20 cellular contexts compared by ENCODE assay signal in the genomic region with DNA sequence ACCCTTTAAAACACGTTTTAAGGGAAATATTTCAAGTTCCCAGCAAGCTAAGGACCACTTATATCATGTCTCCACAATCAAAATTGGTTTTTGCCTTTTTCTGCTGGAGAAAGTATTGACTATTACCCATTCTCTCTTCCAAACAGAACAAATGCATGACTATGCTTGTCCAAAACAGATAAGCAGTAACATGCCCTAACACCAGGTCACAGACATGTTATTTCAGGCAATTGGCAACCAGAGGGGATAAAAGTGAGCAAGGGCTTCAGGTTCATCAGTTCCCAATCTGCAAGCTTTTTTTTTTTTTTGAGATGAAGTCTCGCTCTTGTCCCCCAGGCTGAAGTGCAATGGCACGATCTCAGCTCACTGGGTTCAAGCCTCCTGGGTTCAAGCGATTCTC. TPM values are rescaled to one million over a fixed set of nuclear protein-coding genes. Genes with fewer than 3 reads are reported as not detected.
DNase-seq lines count a peak whose midpoint lies in the region; ATAC-seq, FAIRE-seq and TF ChIP-seq lines count a peak whose summit lies in the region.
"Had no signal": no experiment of that assay in that cellular context is flagged by ENCODE, and none has a peak within 500 bp of the region (broad histone marks: within the 10 kb centered on the region; RNA-seq: fewer than 3 reads in every experiment).

No MANE protein-coding gene starts in this region.

- no peak for TF ChIP-seq RAD21 in K562 (CRISPR knock-in tag; conservative IDR thresholded peaks at IDR 0.05 in 1 of 2, IDR thresholded peaks at IDR 0.05 in 1 of 2)

- H3K79me2 ChIP-seq in K562 (ENCODE audit: control insufficient read depth, insufficient read depth, low read length) (peaks cover 93% of the 10 kb centered on the region), keratinocyte (ENCODE audit: control insufficient read depth, insufficient read depth, low read length) (peaks cover 87% of the 10 kb centered on the region)

- no TSS peak for BruUV-seq in K562 (replicated peaks; lab: Mats Ljungman, UMichigan)

- H3K27ac ChIP-seq in RWPE1, result peak overlapping the region; percentile 88
- H3K27ac ChIP-seq in K562 (ENCODE audit: extremely low read depth, low read depth, low read length), result no peak overlapping the region
- H3K27ac ChIP-seq in epithelial cell of prostate, result peak overlapping the region; percentile 43
- peak overlapping the region; percentile 51 for H3K27ac ChIP-seq in keratinocyte (ENCODE audit: control insufficient read depth, insufficient read depth, low read length)
- H3K27ac ChIP-seq in caudate nucleus (ENCODE audit: low read depth, low read length), result no peak overlapping the region
- H3K27ac ChIP-seq: A549, C4-2B had no signal

- no peaks in the 10 kb centered on the region for H3K27me3 ChIP-seq in K562 (ENCODE audit: control insufficient read depth in 2 of 2, insufficient read depth in 2 of 2, low read length in 2 of 2)
- no peaks in the 10 kb centered on the region for H3K27me3 ChIP-seq in keratinocyte (ENCODE audit: control insufficient read depth, extremely low read depth, insufficient read depth, low read length)
- H3K27me3 ChIP-seq: BE2C had no signal

- FAIRE-seq in K562 (lab: Jason Lieb, UNC) (no peak), keratinocyte (lab: Jason Lieb, UNC) (peak; percentile 85)
- FAIRE-seq: A549, D721Med, GM12892, HepG2, HTR-8/SVneo had no signal

- CTCF ChIA-PET in RWPE1 (lab: Yijun Ruan, JAX), result no interaction called here
- CTCF ChIA-PET in K562 (lab: Yijun Ruan, JAX; ENCODE audit: low intra/inter-chr PET ratio), result no interaction called here
- CTCF ChIA-PET in activated CD8-positive, alpha-beta memory T cell treated with anti-CD3 and anti-CD28 coated beads, Interleukin-2, amount 10 ng/mL, durations not matched to agents 7 days and 5 days (lab: Charles Lee), result interaction anchor here (0.7 to 1.1 kb wide), 2 partner anchors 63 to 569 kb away, joined by 3 to 4 read pairs; no protein-coding TSS in a partner anchor

- no peaks in the 10 kb centered on the region; a peak in 1 of 5 replicates for H3K4me1 ChIP-seq in K562 (replicated peaks in 1 of 2; ENCODE audit: control insufficient read depth in 2 of 2, insufficient read depth in 2 of 2, low read length in 2 of 2)
- peaks cover 25% of the 10 kb centered on the region for H3K4me1 ChIP-seq in keratinocyte (ENCODE audit: control insufficient read depth, extremely low read depth, insufficient read depth, low read length)
- H3K4me1 ChIP-seq: A549, BE2C had no signal

- DNase-seq in RWPE1 (ENCODE audit: low spot score) (peak; percentile 45), K562 (ENCODE audit: extremely low read depth in 1 of 4, low spot score in 3 of 4) (no peak), epithelial cell of prostate (ENCODE audit: low read depth, low spot score) (no peak), keratinocyte (ENCODE audit: low read depth, low spot score) (no peak), caudate nucleus (lab: John Stamatoyannopoulos, UW) (no peak), CD1c-positive myeloid dendritic cell (ENCODE audit: extremely low spot score) (no peak)
- no peak for DNase-seq in activated CD8-positive, alpha-beta memory T cell treated with anti-CD3 and anti-CD28 coated beads, Interleukin-2, amount 10 ng/mL, durations not matched to agents 7 days and 5 days
- DNase-seq: BE2C; CD8-positive, alpha-beta T cell; COR-L47; DND-41; GDM1; H7 had no signal

- H4K20me1 ChIP-seq in K562 (replicated peaks; ENCODE audit: control insufficient read depth, insufficient read depth, low read length) (0 out of 2 replicates have a peak, but pooled peaks cover 3% of the 10 kb centered on the region), keratinocyte (ENCODE audit: control insufficient read depth, extremely low read depth, insufficient read depth, low read length) (no peaks in the 10 kb centered on the region)

- POLR2A ChIA-PET in RWPE1 (lab: Yijun Ruan, JAX; ENCODE audit: low non-redundant PET), result no interaction called here
- POLR2A ChIA-PET in K562 (lab: Yijun Ruan, JAX), result interaction anchor here (0.6 to 1.4 kb wide), 3 partner anchors 21 to 44 kb away, joined by 3 to 5 read pairs (median 3); a partner anchor contains a TSS

- dilution Hi-C loops in keratinocyte (cut with MboI; ENCODE audit: extremely low pct_ligation_motif_present, low sequenced_read_pairs), result no loop called here

- no peaks in the 10 kb centered on the region for H3K27me3 Mint-ChIP-seq in activated CD8-positive, alpha-beta memory T cell treated with anti-CD3 and anti-CD28 coated beads, Interleukin-2, amount 10 ng/mL, durations not matched to agents 7 days and 5 days

- H3K36me3 ChIP-seq in K562 (ENCODE audit: control insufficient read depth, insufficient read depth, low read length) (peaks cover 27% of the 10 kb centered on the region), keratinocyte (ENCODE audit: control insufficient read depth in 2 of 2, extremely low read depth in 1 of 2, insufficient read depth in 2 of 2, low read length in 2 of 2) (peaks cover 2% of the 10 kb centered on the region in 2 experiments)

- no peak overlapping the region for H3K4me3 Mint-ChIP-seq in activated CD8-positive, alpha-beta memory T cell treated with anti-CD3 and anti-CD28 coated beads, Interleukin-2, amount 10 ng/mL, durations not matched to agents 7 days and 5 days
- H3K4me3 Mint-ChIP-seq: CD8-positive, alpha-beta T cell; GM23338 had no signal

- no peak for TF ChIP-seq EP300 in K562 (IDR thresholded peaks at IDR 0.05; ENCODE audit: low read length)

- 75% methylated on average over 4 of the region's 4 CpGs for WGBS in K562 (ENCODE audit: insufficient coverage, low coverage, missing lambda C conversion rate)

- TF ChIP-seq CTCF in RWPE1 (conservative IDR thresholded peaks at IDR 0.05; ENCODE audit: low read depth) (no peak), K562 (IDR thresholded peaks at IDR 0.05 in 2 of 3, conservative IDR thresholded peaks at IDR 0.05 in 1 of 3; ENCODE audit: insufficient read depth in 2 of 3, low read depth in 1 of 3, low read length in 3 of 3) (no peak), keratinocyte (optimal IDR thresholded peaks at IDR 0.05 in 1 of 3, IDR thresholded peaks at IDR 0.05 in 1 of 3, conservative IDR thresholded peaks at IDR 0.05 in 1 of 3; ENCODE audit: extremely low read depth in 1 of 3, insufficient read depth in 2 of 3, low read length in 3 of 3) (no peak)

- intact Hi-C loops in K562 (cut with micrococcal nuclease), result no loop called here

- H3K9me3 Mint-ChIP-seq in activated CD8-positive, alpha-beta memory T cell treated with anti-CD3 and anti-CD28 coated beads, Interleukin-2, amount 10 ng/mL, durations not matched to agents 7 days and 5 days (ENCODE audit: low read depth), result no peaks in the 10 kb centered on the region
- H3K9me3 Mint-ChIP-seq: CD8-positive, alpha-beta T cell; GM23338 had no signal

- H3K36me3 Mint-ChIP-seq in activated CD8-positive, alpha-beta memory T cell treated with anti-CD3 and anti-CD28 coated beads, Interleukin-2, amount 10 ng/mL, durations not matched to agents 7 days and 5 days, result peaks cover 20% of the 10 kb centered on the region

- H2AFZ ChIP-seq in K562 (ENCODE audit: low read depth, low read length) (no peak overlapping the region), keratinocyte (ENCODE audit: control insufficient read depth, low read length) (peak overlapping the region; percentile 53)
- H2AFZ ChIP-seq: GM23338 had no signal

- H3K9ac ChIP-seq in K562 (ENCODE audit: insufficient read depth in 1 of 2, low read depth in 2 of 2, low read length in 2 of 2), result no peak overlapping the region
- H3K9ac ChIP-seq in keratinocyte (ENCODE audit: control insufficient read depth, extremely low read depth, insufficient read depth, low read length), result no peak overlapping the region

- H3K4me3 ChIP-seq in K562 (no peak overlapping the region), keratinocyte (ENCODE audit: control insufficient read depth in 2 of 3, extremely low read depth in 1 of 3, insufficient read depth in 2 of 3, low read depth in 1 of 3, low read length in 3 of 3) (peak overlapping the region in 2 of 3 experiments; percentile 48 to 60)
- H3K4me3 ChIP-seq: A549, GM23338 had no signal

- no peak for TF ChIP-seq POLR2A in K562 (conservative IDR thresholded peaks at IDR 0.05)

- H3K9me3 ChIP-seq in K562 (replicated peaks; ENCODE audit: control insufficient read depth, insufficient read depth, low read depth, low read length) (no peaks in the 10 kb centered on the region), keratinocyte (ENCODE audit: control insufficient read depth, low read depth, low read length) (no peaks in the 10 kb centered on the region)
- H3K9me3 ChIP-seq: A549, BE2C had no signal

- peaks cover 4% of the 10 kb centered on the region for H3K4me1 Mint-ChIP-seq in activated CD8-positive, alpha-beta memory T cell treated with anti-CD3 and anti-CD28 coated beads, Interleukin-2, amount 10 ng/mL, durations not matched to agents 7 days and 5 days
- H3K4me1 Mint-ChIP-seq: GM23338 had no signal

- peak; percentile 52 for ATAC-seq in K562
- no peak for ATAC-seq in activated CD8-positive, alpha-beta memory T cell treated with anti-CD3 and anti-CD28 coated beads, Interleukin-2, amount 10 ng/mL, durations not matched to agents 7 days and 5 days
- ATAC-seq: A549; CD8-positive, alpha-beta T cell; GM23338; HepG2 had no signal

- H3K9me1 ChIP-seq in K562 (ENCODE audit: control insufficient read depth, insufficient read depth, low read length) (no peaks in the 10 kb centered on the region), keratinocyte (ENCODE audit: control insufficient read depth, extremely low read depth, insufficient read depth, low read length) (no peaks in the 10 kb centered on the region)

- H3K4me2 ChIP-seq in K562 (ENCODE audit: insufficient read depth, low read length) (no peak overlapping the region), keratinocyte (ENCODE audit: control insufficient read depth, extremely low read depth, insufficient read depth, low read depth, low read length) (peak overlapping the region; percentile 90)
- H3K4me2 ChIP-seq: A549, GM23338 had no signal

- no peak overlapping the region for H3K27ac Mint-ChIP-seq in activated CD8-positive, alpha-beta memory T cell treated with anti-CD3 and anti-CD28 coated beads, Interleukin-2, amount 10 ng/mL, durations not matched to agents 7 days and 5 days
- H3K27ac Mint-ChIP-seq: CD8-positive, alpha-beta T cell; GM23338 had no signal

- in situ Hi-C loops in K562 (cut with MboI), result no loop called here

RNA-seq across cellular contexts. Expression of a gene that starts 15.0 kb away (rescaled TPM):
- total RNA-seq in K562 (2011; cell fraction: chromatin; rRNA removed; ENCODE audit: low replicate concordance), result 12.0 and 35.9 TPM in 2 replicates
- total RNA-seq in K562 (2011; cell fraction: nucleolus; rRNA removed), result 13.8 and 18.0 TPM in 2 replicates
- total RNA-seq in K562 (2011; cell fraction: nucleoplasm; rRNA removed), result 27.6 and 40.7 TPM in 2 replicates
- total RNA-seq in K562 (2014; rRNA removed), result 101 and 156 TPM in 2 replicates
- 133 and 167 TPM in 2 replicates for total RNA-seq in K562 (2014; rRNA removed; fragmentation: Illumina TruSeq; extraction: Trizol)
- 151 and 159 TPM in 2 replicates for total RNA-seq in K562 (2015; rRNA removed; fragmentation: Illumina TruSeq; extraction: Trizol)
- 74.5 and 78.4 TPM in 2 replicates for total RNA-seq in K562 (2021)
- 39.2 and 58.1 TPM in 2 replicates for polyA plus RNA-seq in K562 (2011; rRNA removed)
- polyA plus RNA-seq in K562 (2011; cell fraction: cytosol; rRNA removed), result 9.4 and 22.2 TPM in 2 replicates
- 6.1 and 9.9 TPM in 2 replicates for polyA plus RNA-seq in K562 (2011; cell fraction: nucleus; rRNA removed)
- 70.4 and 189 TPM in 2 replicates for polyA plus RNA-seq in K562 (2012)
- 140 and 183 TPM in 2 replicates for polyA plus RNA-seq in K562 (2014; fragmentation: Illumina TruSeq; extraction: Trizol)
- polyA plus RNA-seq in K562 (2014; fragmentation: Nextera tagmentation; extraction: Ambion mirVana), result 10 to 100 TPM; 93.5 to 96.9 TPM
- polyA plus RNA-seq in K562 (2014; rRNA removed), result 140 and 158 TPM in 2 replicates
- polyA minus RNA-seq in K562 (2011; rRNA and poly(A)+ RNA removed), result 51.4 and 53.3 TPM in 2 replicates
- polyA minus RNA-seq in K562 (2011; cell fraction: cytosol; rRNA and poly(A)+ RNA removed), result 16.7 and 24.4 TPM in 2 replicates
- polyA minus RNA-seq in K562 (2011; cell fraction: nucleus; rRNA and poly(A)+ RNA removed), result 13.9 and 18.7 TPM in 2 replicates
- 18.4 to 52.8 TPM (median 37.1 TPM) in 3 replicates for polyA plus RNA-seq in keratinocyte
- 33.5 TPM for polyA plus RNA-seq in keratinocyte (2011; ENCODE audit: low read depth)
- polyA plus RNA-seq in keratinocyte (2011; cell fraction: cytosol; rRNA removed), result 28.7 and 39.2 TPM in 2 replicates
- polyA plus RNA-seq in keratinocyte (2011; cell fraction: nucleus; rRNA removed), result 7.6 and 10.1 TPM in 2 replicates
- 21.1 and 87.4 TPM in 2 replicates for polyA plus RNA-seq in keratinocyte (2012; ENCODE audit: low replicate concordance)
- 7.3 to 23.7 TPM (median 7.8 TPM) in 3 replicates for polyA minus RNA-seq in keratinocyte
- 8.4 TPM for polyA minus RNA-seq in keratinocyte (2011; cell fraction: cytosol; rRNA and poly(A)+ RNA removed)
- 2.1 and 7.4 TPM in 2 replicates for polyA minus RNA-seq in keratinocyte (2011; cell fraction: nucleus; rRNA and poly(A)+ RNA removed)
- total RNA-seq in activated CD8-positive, alpha-beta memory T cell treated with anti-CD3 and anti-CD28 coated beads, Interleukin-2, amount 10 ng/mL, durations not matched to agents 7 days and 5 days, result 10 to 100 TPM; 77.8 to 78.0 TPM

RNA-seq across cellular contexts. Expression of a gene that starts 15.6 kb away (rescaled TPM):
- total RNA-seq in K562 (2011; cell fraction: chromatin; rRNA removed; ENCODE audit: low replicate concordance), result 18.4 and 33.2 TPM in 2 replicates
- total RNA-seq in K562 (2011; cell fraction: nucleolus; rRNA removed), result 11.7 and 13.4 TPM in 2 replicates
- 17.7 and 21.2 TPM in 2 replicates for total RNA-seq in K562 (2011; cell fraction: nucleoplasm; rRNA removed)
- total RNA-seq in K562 (2014; rRNA removed), result 13.3 and 15.4 TPM in 2 replicates
- 55.1 and 61.7 TPM in 2 replicates for total RNA-seq in K562 (2014; rRNA removed; fragmentation: Illumina TruSeq; extraction: Trizol)
- total RNA-seq in K562 (2015; rRNA removed; fragmentation: Illumina TruSeq; extraction: Trizol), result 45.0 and 50.3 TPM in 2 replicates
- 41.5 and 46.4 TPM in 2 replicates for total RNA-seq in K562 (2021)
- 61.2 and 72.4 TPM in 2 replicates for polyA plus RNA-seq in K562 (2011; rRNA removed)
- polyA plus RNA-seq in K562 (2011; cell fraction: cytosol; rRNA removed), result 30.0 and 47.7 TPM in 2 replicates
- polyA plus RNA-seq in K562 (2011; cell fraction: nucleus; rRNA removed), result 7.0 and 7.7 TPM in 2 replicates
- polyA plus RNA-seq in K562 (2012), result 38.8 and 66.0 TPM in 2 replicates
- 68.6 and 75.2 TPM in 2 replicates for polyA plus RNA-seq in K562 (2014; fragmentation: Illumina TruSeq; extraction: Trizol)
- polyA plus RNA-seq in K562 (2014; fragmentation: Nextera tagmentation; extraction: Ambion mirVana), result 10 to 100 TPM; 28.8 to 34.7 TPM
- polyA plus RNA-seq in K562 (2014; rRNA removed), result 32.7 and 44.3 TPM in 2 replicates
- 75.4 and 80.7 TPM in 2 replicates for polyA minus RNA-seq in K562 (2011; rRNA and poly(A)+ RNA removed)
- polyA minus RNA-seq in K562 (2011; cell fraction: cytosol; rRNA and poly(A)+ RNA removed), result 30.8 and 35.4 TPM in 2 replicates
- polyA minus RNA-seq in K562 (2011; cell fraction: nucleus; rRNA and poly(A)+ RNA removed), result 5.0 and 11.6 TPM in 2 replicates
- 15.2 to 48.6 TPM (median 40.1 TPM) in 3 replicates for polyA plus RNA-seq in keratinocyte
- 1.7 TPM for polyA plus RNA-seq in keratinocyte (2011; ENCODE audit: low read depth)
- polyA plus RNA-seq in keratinocyte (2011; cell fraction: cytosol; rRNA removed), result 17.3 and 22.3 TPM in 2 replicates
- 8.6 and 10.0 TPM in 2 replicates for polyA plus RNA-seq in keratinocyte (2011; cell fraction: nucleus; rRNA removed)
- polyA plus RNA-seq in keratinocyte (2012; ENCODE audit: low replicate concordance), result 0.63 and 44.4 TPM in 2 replicates
- polyA minus RNA-seq in keratinocyte, result 17.8 to 38.3 TPM (median 26.6 TPM) in 3 replicates
- 11.5 TPM for polyA minus RNA-seq in keratinocyte (2011; cell fraction: cytosol; rRNA and poly(A)+ RNA removed)
- polyA minus RNA-seq in keratinocyte (2011; cell fraction: nucleus; rRNA and poly(A)+ RNA removed), result 5.2 and 6.7 TPM in 2 replicates
- total RNA-seq in activated CD8-positive, alpha-beta memory T cell treated with anti-CD3 and anti-CD28 coated beads, Interleukin-2, amount 10 ng/mL, durations not matched to agents 7 days and 5 days, result 10 to 100 TPM; 65.4 to 69.8 TPM

RNA-seq across cellular contexts. Expression of a gene that starts 33.3 kb away (rescaled TPM):
- total RNA-seq in K562 (2011; cell fraction: chromatin; rRNA removed; ENCODE audit: low replicate concordance), result 83.1 and 102 TPM in 2 replicates
- 31.0 and 48.2 TPM in 2 replicates for total RNA-seq in K562 (2011; cell fraction: nucleolus; rRNA removed)
- 47.7 and 71.5 TPM in 2 replicates for total RNA-seq in K562 (2011; cell fraction: nucleoplasm; rRNA removed)
- total RNA-seq in K562 (2014; rRNA removed) (19.7 and 20.4 TPM in 2 replicates), K562 (2014; rRNA removed; fragmentation: Illumina TruSeq; extraction: Trizol) (30.3 and 31.3 TPM in 2 replicates), K562 (2015; rRNA removed; fragmentation: Illumina TruSeq; extraction: Trizol) (28.4 and 31.4 TPM in 2 replicates), K562 (2021) (22.3 and 25.0 TPM in 2 replicates)
- polyA plus RNA-seq in K562 (2011; rRNA removed) (28.0 and 30.3 TPM in 2 replicates), K562 (2014; fragmentation: Illumina TruSeq; extraction: Trizol) (18.4 and 23.8 TPM in 2 replicates), K562 (2014; fragmentation: Nextera tagmentation; extraction: Ambion mirVana) (1 to 10 TPM; 4.5 to 8.6 TPM), K562 (2014; rRNA removed) (15.7 and 18.2 TPM in 2 replicates), keratinocyte (17.3 to 26.4 TPM (median 24.4 TPM) in 3 replicates)
- polyA plus RNA-seq in K562 (2011; cell fraction: cytosol; rRNA removed), result 7.3 and 11.6 TPM in 2 replicates
- polyA plus RNA-seq in K562 (2011; cell fraction: nucleus; rRNA removed), result 18.4 and 21.2 TPM in 2 replicates
- 14.2 and 21.0 TPM in 2 replicates for polyA plus RNA-seq in K562 (2012)
- 57.4 and 60.9 TPM in 2 replicates for polyA minus RNA-seq in K562 (2011; rRNA and poly(A)+ RNA removed)
- polyA minus RNA-seq in K562 (2011; cell fraction: cytosol; rRNA and poly(A)+ RNA removed), result 17.5 and 24.7 TPM in 2 replicates
- 25.7 and 44.2 TPM in 2 replicates for polyA minus RNA-seq in K562 (2011; cell fraction: nucleus; rRNA and poly(A)+ RNA removed)
- 40.0 TPM for polyA plus RNA-seq in keratinocyte (2011; ENCODE audit: low read depth)
- polyA plus RNA-seq in keratinocyte (2011; cell fraction: cytosol; rRNA removed), result 17.3 and 28.3 TPM in 2 replicates
- polyA plus RNA-seq in keratinocyte (2011; cell fraction: nucleus; rRNA removed), result 24.9 and 31.5 TPM in 2 replicates
- 12.8 and 18.3 TPM in 2 replicates for polyA plus RNA-seq in keratinocyte (2012; ENCODE audit: low replicate concordance)
- polyA minus RNA-seq in keratinocyte, result 24.6 to 94.5 TPM (median 60.1 TPM) in 3 replicates
- 22.1 TPM for polyA minus RNA-seq in keratinocyte (2011; cell fraction: cytosol; rRNA and poly(A)+ RNA removed)
- polyA minus RNA-seq in keratinocyte (2011; cell fraction: nucleus; rRNA and poly(A)+ RNA removed), result 27.5 and 34.1 TPM in 2 replicates
- 10 to 100 TPM; 29.3 to 37.7 TPM for total RNA-seq in activated CD8-positive, alpha-beta memory T cell treated with anti-CD3 and anti-CD28 coated beads, Interleukin-2, amount 10 ng/mL, durations not matched to agents 7 days and 5 days

Comparison
In these comparisons a context has a peak if more than half of its experiments do, and no peak if none do; other contexts are left out.
1. H3K27ac ChIP-seq: peak in RWPE1 (single experiment), epithelial cell of prostate (single experiment) and keratinocyte (single experiment); none in K562 (single experiment) and caudate nucleus (single experiment).